ENCODE assay signal across 13 cellular contexts in genomic region chr10:45375716-45376231, GRCh38. TPM values are rescaled to one million over a fixed set of nuclear protein-coding genes. Genes with fewer than 3 reads are reported as not detected.
A peak's percentile ranks its signal among the peaks of the same experiment; 100 is the strongest.
DNase-seq lines count a peak whose midpoint lies in the region; ATAC-seq and TF ChIP-seq lines count a peak whose summit lies in the region.
"Had no signal": no experiment of that assay in that cellular context is flagged by ENCODE, and none has a peak within 500 bp of the region (broad histone marks: within the 10 kb centered on the region; RNA-seq: fewer than 3 reads in every experiment).

No MANE protein-coding gene starts in this region.

- peak; percentile 26 for DNase-seq in CMK (ENCODE audit: low read depth)
- no peak for DNase-seq in Peyer's patch
- peak; percentile 25 for DNase-seq in medulla oblongata (ENCODE audit: extremely low spot score)
- DNase-seq in mesendoderm, result no peak
- no peak for DNase-seq in Caco-2
- DNase-seq in RPMI8226, result no peak
- DNase-seq: HFFc6, NCI-H1694 treated with DMSO at 0.1 percent for 48 hours, psoas muscle had no signal

- no peaks in the 10 kb centered on the region for H3K79me2 ChIP-seq in mesendoderm (ENCODE audit: control insufficient read depth, insufficient read depth, low read length)

- no peaks in the 10 kb centered on the region for H3K9me3 ChIP-seq in Peyer's patch
- H3K9me3 ChIP-seq in Caco-2, result no peaks in the 10 kb centered on the region
- H3K9me3 ChIP-seq: psoas muscle had no signal

- no peak overlapping the region for H2BK5ac ChIP-seq in mesendoderm (ENCODE audit: low read length)

- no peak for TF ChIP-seq CTCF in Peyer's patch (IDR thresholded peaks at IDR 0.05)
- no peak for TF ChIP-seq CTCF in Caco-2 (IDR thresholded peaks at IDR 0.05; ENCODE audit: insufficient read depth in 1 of 2, low read depth in 1 of 2, low read length in 1 of 2, severe bottlenecking in 1 of 2, unreplicated experiment in 1 of 2)

- no peaks in the 10 kb centered on the region for H3K79me1 ChIP-seq in mesendoderm (ENCODE audit: low read length)

- H3K36me3 Mint-ChIP-seq in Caco-2 (ENCODE audit: insufficient read depth, unreplicated experiment), result no peaks in the 10 kb centered on the region

- POLR2A ChIA-PET in Caco-2 (lab: Charles Lee), result interaction anchor here (0.6 kb wide), 1 partner anchor 299 kb away, joined by 4 read pairs; no protein-coding TSS in a partner anchor

- H2BK120ac ChIP-seq in mesendoderm (ENCODE audit: low read depth, low read length), result no peak overlapping the region

- no peak overlapping the region for H2BK15ac ChIP-seq in mesendoderm (replicated peaks; ENCODE audit: low read depth)

- CTCF ChIA-PET in Caco-2 (lab: Charles Lee), result no interaction called here

- H3K36me3 ChIP-seq in Peyer's patch, result no peaks in the 10 kb centered on the region
- no peaks in the 10 kb centered on the region for H3K36me3 ChIP-seq in mesendoderm (ENCODE audit: control insufficient read depth, insufficient read depth, low read length)
- no peaks in the 10 kb centered on the region for H3K36me3 ChIP-seq in Caco-2 (ENCODE audit: control insufficient read depth, insufficient read depth, low read length)

- no peak overlapping the region for H2AK5ac ChIP-seq in mesendoderm (ENCODE audit: low read length)

- no peak overlapping the region for H3K4ac ChIP-seq in mesendoderm (ENCODE audit: low read depth, low read length)

- H3K4me3 ChIP-seq in Peyer's patch (peak overlapping the region in 2 of 4 donors; percentile 52 to 63), mesendoderm (ENCODE audit: low read length) (no peak overlapping the region), Caco-2 (ENCODE audit: low read depth, low read length) (no peak overlapping the region)

- H3K27ac ChIP-seq in Peyer's patch (peak overlapping the region in 3 of 4 donors; percentile 11 to 91 (median 40)), mesendoderm (ENCODE audit: low read depth, low read length) (no peak overlapping the region)
- H3K27ac ChIP-seq: psoas muscle had no signal

- no peak overlapping the region for H3K27ac Mint-ChIP-seq in Caco-2 (ENCODE audit: unreplicated experiment)
- H3K27ac Mint-ChIP-seq: HFFc6 had no signal

- no peak overlapping the region for H4K8ac ChIP-seq in mesendoderm (ENCODE audit: low read depth, low read length)

- H3K27me3 ChIP-seq in Peyer's patch, result no peaks in the 10 kb centered on the region
- H3K27me3 ChIP-seq in mesendoderm (ENCODE audit: insufficient read depth, low read length, poor library complexity), result peaks cover 3% of the 10 kb centered on the region
- peaks cover 13% of the 10 kb centered on the region for H3K27me3 ChIP-seq in Caco-2 (replicated peaks; ENCODE audit: control insufficient read depth, insufficient read depth, low read length)

- H3K9me3 Mint-ChIP-seq in Caco-2 (ENCODE audit: unreplicated experiment), result no peaks in the 10 kb centered on the region
- H3K9me3 Mint-ChIP-seq: HFFc6 had no signal

- H3K9ac ChIP-seq in mesendoderm (ENCODE audit: low read length), result no peak overlapping the region

- H3K4me1 ChIP-seq in Peyer's patch (peaks cover 0 to 21% (median 7%) of the 10 kb centered on the region in 4 donors), mesendoderm (ENCODE audit: control insufficient read depth, low read depth, low read length) (peaks cover 4% of the 10 kb centered on the region), Caco-2 (peaks cover 9% of the 10 kb centered on the region)

- H3K4me1 Mint-ChIP-seq in Caco-2 (ENCODE audit: low read depth, unreplicated experiment), result no peaks in the 10 kb centered on the region

- H4K5ac ChIP-seq in mesendoderm (ENCODE audit: low read length), result no peak overlapping the region

- no TSS peak for BruUV-seq in Caco-2 (replicated peaks; lab: Mats Ljungman, UMichigan)

- H3K18ac ChIP-seq in mesendoderm (ENCODE audit: low read length), result no peak overlapping the region

- no peak overlapping the region for H3K23ac ChIP-seq in mesendoderm (ENCODE audit: low read length)

- H3K27me3 Mint-ChIP-seq in Caco-2 (ENCODE audit: insufficient read depth, unreplicated experiment), result peaks cover 32% of the 10 kb centered on the region

- H3K4me3 Mint-ChIP-seq in Caco-2 (ENCODE audit: unreplicated experiment), result no peak overlapping the region
- H3K4me3 Mint-ChIP-seq: HFFc6 had no signal

- H3K4me2 ChIP-seq in mesendoderm (ENCODE audit: low read length), result no peak overlapping the region

- ATAC-seq in GM19395 (IDR thresholded peaks at IDR 0.05; ENCODE audit: unreplicated experiment), result peak; percentile 28
- no peak for ATAC-seq in HG03354 (IDR thresholded peaks at IDR 0.05; ENCODE audit: poor library complexity, severe bottlenecking, unreplicated experiment)
- ATAC-seq: psoas muscle had no signal

- no CpG with 5 or more reads among the region's 12 CpGs for WGBS in mesendoderm (ENCODE audit: extremely low coverage, insufficient coverage, low lambda C conversion rate)

- intact Hi-C loops in Caco-2 (cut with micrococcal nuclease; ENCODE audit: unreplicated experiment), result loop anchor here (10.0 kb wide), 1 partner anchor 371 kb away; the partner anchor contains the start of gene ZNF22

- no peak for TF ChIP-seq POLR2A in Peyer's patch (IDR thresholded peaks at IDR 0.05)

- no peak overlapping the region for H3K56ac ChIP-seq in mesendoderm (ENCODE audit: low read length)

RNA-seq across cellular contexts. Expression of gene ALOX5, which starts 1.8 kb away (rescaled TPM):
- total RNA-seq in Peyer's patch (100 to 1,000 TPM in 1 of 4 donors, 10 to 100 TPM in 3; 24.0 to 187 (median 31.6) TPM), Caco-2 (2022) (not detected in 2 replicates)
- 0.62 TPM for polyA plus RNA-seq in mesendoderm (2013, experiment 1 of 2)
- polyA plus RNA-seq in mesendoderm (2013, experiment 2 of 2), result 0.43 TPM
- total RNA-seq: fibroblast of lung, HFFc6 had no signal
- polyA plus RNA-seq: fibroblast of lung, keratinocyte had no signal

Comparison
In these comparisons a context has a peak if more than half of its experiments do, and no peak if none do; other contexts are left out.
1. DNase-seq: peak in CMK (single experiment) and medulla oblongata (single experiment); none in Peyer's patch (0 of 3), mesendoderm (single experiment), Caco-2 (0 of 2) and RPMI8226 (single experiment).
2. RNA of gene ALOX5, which starts 1.8 kb away (total RNA-seq): 24.0 to 187 TPM in Peyer's patch; not detected in Caco-2; every median in the first group is over 10 times any median in the second.